In genomic region chr6:45986746-45987274, GRCh38 we compare ENCODE assay signal across 19 cellular contexts. TPM values are rescaled to one million over a fixed set of nuclear protein-coding genes. Genes with fewer than 3 reads are reported as not detected.
DNase-seq lines count a peak whose midpoint lies in the region; ATAC-seq and TF ChIP-seq lines count a peak whose summit lies in the region.
"Had no signal": no experiment of that assay in that cellular context is flagged by ENCODE, and none has a peak within 500 bp of the region (broad histone marks: within the 10 kb centered on the region; RNA-seq: fewer than 3 reads in every experiment).

No MANE protein-coding gene starts in this region.

- H3K4me1 ChIP-seq in SJSA1 (replicated peaks) (peaks cover 38% of the 10 kb centered on the region), thyroid gland (peaks cover 21 to 51% of the 10 kb centered on the region in 2 donors)
- H3K4me1 ChIP-seq: SJCRH30 had no signal

- DNase-seq in SJSA1 (ENCODE audit: low read depth in 1 of 2, low spot score in 2 of 2) (peak in 1 of 2 experiments; percentile 62), left ventricle myocardium superior (no peak), mucosa of gallbladder (ENCODE audit: low spot score) (peak; percentile 28), thyroid gland (peak in 1 of 2 donors; percentile 34), SIG-M5 treated with dmso at 0.1 percent for 504 hours (lab: John Stamatoyannopoulos, UW; ENCODE audit: unreplicated experiment) (no peak), DMS153 treated with DMSO at 0.1 percent for 48 hours (lab: John Stamatoyannopoulos, UW; ENCODE audit: unreplicated experiment) (no peak)
- DNase-seq: CD4-positive, CD25-positive, alpha-beta regulatory T cell; DMS79; GM23248; HCEC 1CT; Kasumi-1; NCI-H1105 treated with DMSO at 0.1 percent for 48 hours; NCI-H187; OCI-M1; SJCRH30 had no signal

- no peaks in the 10 kb centered on the region for H3K9me3 ChIP-seq in SJSA1 (replicated peaks)
- H3K9me3 ChIP-seq in thyroid gland, result no peaks in the 10 kb centered on the region
- H3K9me3 ChIP-seq: SJCRH30 had no signal

- TF ChIP-seq CTCF in thyroid gland (IDR thresholded peaks at IDR 0.05), result no peak

- intact Hi-C loops in left ventricle myocardium superior (cut with micrococcal nuclease), result no loop called here
- intact Hi-C loops in thyroid gland (cut with DNase I), result no loop called here

- H3K36me3 ChIP-seq in SJSA1 (no peaks in the 10 kb centered on the region), thyroid gland (no peaks in the 10 kb centered on the region)
- H3K36me3 ChIP-seq: SJCRH30 had no signal

- ATAC-seq in left ventricle myocardium superior (peak; percentile 89), GM18517 (IDR thresholded peaks at IDR 0.05; ENCODE audit: unreplicated experiment) (no peak)

- H3K4me3 ChIP-seq in SJSA1, result no peak overlapping the region
- no peak overlapping the region for H3K4me3 ChIP-seq in thyroid gland (replicated peaks in 1 of 3)
- H3K4me3 ChIP-seq: GM23248, SJCRH30 had no signal

- H3K27me3 ChIP-seq in SJSA1 (replicated peaks) (no peaks in the 10 kb centered on the region), thyroid gland (no peaks in the 10 kb centered on the region)
- H3K27me3 ChIP-seq: SJCRH30 had no signal

- H3K27ac ChIP-seq in SJSA1 (peak overlapping the region; percentile 20), thyroid gland (peak overlapping the region; percentile 63 to 76 (median 68))
- H3K27ac ChIP-seq: GM23248, SJCRH30 had no signal

- no peak for TF ChIP-seq POLR2A in thyroid gland (IDR thresholded peaks at IDR 0.05)

RNA-seq across cellular contexts. Expression of gene CLIC5, which starts 28.9 kb away (rescaled TPM):
- 0.22 and 1.2 TPM in 2 replicates for total RNA-seq in SJSA1 (2014; rRNA removed; shearing (Covaris generic))
- total RNA-seq in left ventricle myocardium superior, result 272 TPM
- 27.6 TPM for total RNA-seq in mucosa of gallbladder
- total RNA-seq in thyroid gland, result 10 to 100 TPM; 10.5 to 15.5 (median 11.7) TPM
- total RNA-seq: G401, GM23248, HT1080, RPMI7951 had no signal
